16 cellular contexts compared by ENCODE assay signal in the genomic region with DNA sequence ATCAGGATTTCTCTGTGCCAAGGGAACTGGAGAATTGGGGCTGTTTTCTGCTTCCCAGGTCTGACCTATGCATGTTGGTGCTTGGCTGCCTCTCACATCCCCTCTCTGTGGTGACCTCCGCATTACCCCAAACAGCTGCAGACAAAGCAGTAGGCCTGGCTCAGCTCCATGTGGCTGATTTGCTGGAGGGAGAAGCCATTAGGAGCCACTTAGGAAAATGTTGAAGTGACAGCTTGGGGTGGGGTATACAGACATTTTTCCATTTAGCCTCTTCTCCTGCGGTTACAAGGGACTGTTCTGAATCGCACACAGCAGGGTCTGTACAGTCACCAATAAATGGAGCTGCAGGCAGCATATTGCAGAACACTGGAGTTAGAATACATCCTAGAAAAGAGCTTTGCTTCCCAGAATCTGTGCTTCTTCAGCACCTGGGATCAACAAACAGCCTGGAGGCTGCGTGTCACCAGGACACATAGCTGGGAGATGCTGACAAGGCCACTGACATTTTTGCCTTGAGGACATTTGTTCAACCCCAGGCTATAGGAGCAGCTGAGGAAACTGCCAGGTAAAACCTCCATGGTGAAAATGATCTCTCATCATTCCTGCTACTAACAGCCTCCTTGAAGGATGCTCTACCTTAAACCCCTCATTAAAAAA.
DNase-seq lines count a peak whose midpoint lies in the region; ATAC-seq and TF ChIP-seq lines count a peak whose summit lies in the region.
"Had no signal": no experiment of that assay in that cellular context is flagged by ENCODE, and none has a peak within 500 bp of the region (broad histone marks: within the 10 kb centered on the region; RNA-seq: fewer than 3 reads in every experiment).

No MANE protein-coding gene starts in this region.

- no peak overlapping the region for H3K27ac Mint-ChIP-seq in neural progenitor cell
- H3K27ac Mint-ChIP-seq in activated T-cell treated with anti-CD3 and anti-CD28 coated beads, Interleukin-2, amount 50 U/mL, for 24 hours: no peak overlapping the region

- no peak for TF ChIP-seq CTCF in neural progenitor cell (IDR thresholded peaks at IDR 0.05)
- no peak for TF ChIP-seq CTCF in lower lobe of right lung (IDR thresholded peaks at IDR 0.05)

- H3K4me3 Mint-ChIP-seq in neural progenitor cell: no peak overlapping the region
- H3K4me3 Mint-ChIP-seq in activated T-cell treated with anti-CD3 and anti-CD28 coated beads, Interleukin-2, amount 50 U/mL, for 24 hours: no peak overlapping the region

- peaks cover 7% of the 10 kb centered on the region for H3K27me3 Mint-ChIP-seq in neural progenitor cell (ENCODE audit: insufficient read depth, low read depth)
- peaks cover 22% of the 10 kb centered on the region for H3K27me3 Mint-ChIP-seq in activated T-cell treated with anti-CD3 and anti-CD28 coated beads, Interleukin-2, amount 50 U/mL, for 24 hours

- intact Hi-C loops in lower lobe of right lung (cut with DNase I): no loop called here

- H3K9me3 ChIP-seq in neural progenitor cell (ENCODE audit: low read depth) (no peaks in the 10 kb centered on the region), lower lobe of right lung (no peaks in the 10 kb centered on the region)
- H3K9me3 ChIP-seq: MG63, uterus had no signal

- H3K36me3 Mint-ChIP-seq in neural progenitor cell: no peaks in the 10 kb centered on the region
- no peaks in the 10 kb centered on the region for H3K36me3 Mint-ChIP-seq in activated T-cell treated with anti-CD3 and anti-CD28 coated beads, Interleukin-2, amount 50 U/mL, for 24 hours (ENCODE audit: low read depth)

- ATAC-seq in lower lobe of right lung: no peak
- ATAC-seq in HG02885 (IDR thresholded peaks at IDR 0.05; ENCODE audit: poor library complexity, unreplicated experiment): no peak
- no peak for ATAC-seq in HG03571 (IDR thresholded peaks at IDR 0.05; ENCODE audit: unreplicated experiment)

- no peaks in the 10 kb centered on the region for H4K20me1 ChIP-seq in neural progenitor cell (ENCODE audit: low read depth)

- no peaks in the 10 kb centered on the region for H3F3A ChIP-seq in neural progenitor cell (ENCODE audit: low read depth)

- no peaks in the 10 kb centered on the region for H3K27me3 ChIP-seq in neural progenitor cell
- no peaks in the 10 kb centered on the region for H3K27me3 ChIP-seq in lower lobe of right lung (ENCODE audit: low read depth)
- H3K27me3 ChIP-seq: MG63, uterus had no signal

- H2AFZ ChIP-seq in neural progenitor cell (replicated peaks): peak overlapping the region; percentile 47

- H3K79me2 ChIP-seq in neural progenitor cell (ENCODE audit: low read depth): no peaks in the 10 kb centered on the region

- H3K9ac ChIP-seq in neural progenitor cell: no peak overlapping the region

- no peaks in the 10 kb centered on the region for H3K4me1 ChIP-seq in neural progenitor cell
- no peaks in the 10 kb centered on the region for H3K4me1 ChIP-seq in lower lobe of right lung
- H3K4me1 ChIP-seq: uterus had no signal

- H3K9me3 Mint-ChIP-seq in neural progenitor cell: no peaks in the 10 kb centered on the region
- no peaks in the 10 kb centered on the region for H3K9me3 Mint-ChIP-seq in activated T-cell treated with anti-CD3 and anti-CD28 coated beads, Interleukin-2, amount 50 U/mL, for 24 hours

- DNase-seq in NCI-H1092 (lab: John Stamatoyannopoulos, UW) (peak; percentile 97), NCI-H2081 (lab: John Stamatoyannopoulos, UW) (peak; percentile 90 to 96), SK-N-DZ (ENCODE audit: low spot score) (peak; percentile 73), neural progenitor cell (ENCODE audit: low spot score) (peak; percentile 10), lower lobe of right lung (no peak)
- no peak for DNase-seq in activated T-cell treated with anti-CD3 and anti-CD28 coated beads, Interleukin-2, amount 50 U/mL, for 24 hours
- DNase-seq: activated CD4-positive, alpha-beta T cell treated with anti-CD3 and anti-CD28 coated beads, Interleukin-2, amount 50 U/mL, for 48 hours; AML-193; MG63; stimulated activated naive CD4-positive, alpha-beta T cell; uterus had no signal

- no peaks in the 10 kb centered on the region for H3K36me3 ChIP-seq in neural progenitor cell
- no peaks in the 10 kb centered on the region for H3K36me3 ChIP-seq in lower lobe of right lung
- H3K36me3 ChIP-seq: MG63, uterus had no signal

- H3K27ac ChIP-seq in neural progenitor cell: no peak overlapping the region
- no peak overlapping the region for H3K27ac ChIP-seq in lower lobe of right lung
- H3K27ac ChIP-seq: coronary artery, SK-N-MC, uterus had no signal

- no peak overlapping the region for H3K4me3 ChIP-seq in neural progenitor cell
- H3K4me3 ChIP-seq in lower lobe of right lung: no peak overlapping the region
- H3K4me3 ChIP-seq: coronary artery, MG63, SK-N-MC, smooth muscle cell, uterus had no signal

- peaks cover 24% of the 10 kb centered on the region for H3K4me1 Mint-ChIP-seq in neural progenitor cell
- no peaks in the 10 kb centered on the region for H3K4me1 Mint-ChIP-seq in activated T-cell treated with anti-CD3 and anti-CD28 coated beads, Interleukin-2, amount 50 U/mL, for 24 hours (ENCODE audit: low read depth)

- H3K4me2 ChIP-seq in neural progenitor cell: no peak overlapping the region
- H3K4me2 ChIP-seq: smooth muscle cell had no signal

Comparison
In these comparisons a context has a peak if more than half of its experiments do, and no peak if none do; other contexts are left out.
1. DNase-seq: peak in NCI-H1092 (single experiment), NCI-H2081 (2 of 2), SK-N-DZ (single experiment) and neural progenitor cell (single experiment); none in lower lobe of right lung (single experiment) and activated T-cell treated with anti-CD3 and anti-CD28 coated beads, Interleukin-2, amount 50 U/mL, for 24 hours (single experiment).